8 cellular contexts compared by ENCODE assay signal in genomic region chr3:49093853-49094767, GRCh38. TPM values are rescaled to one million over a fixed set of nuclear protein-coding genes. Genes with fewer than 3 reads are reported as not detected.
DNase-seq lines count a peak whose midpoint lies in the region; ATAC-seq and TF ChIP-seq lines count a peak whose summit lies in the region.

Gene QRICH1 (minus strand): TSS chr3:49094071. CDS start chr3:49077017, 17,054 bp downstream.

- peaks cover 0 to 2% (median 0%) of the 10 kb centered on the region in 8 donors for H3K9me3 Mint-ChIP-seq in CD4-positive, alpha-beta memory T cell

- TF ChIP-seq POLR2A in right lobe of liver (IDR thresholded peaks at IDR 0.05), result peak; percentile 63

- no peaks in the 10 kb centered on the region for H3K27me3 ChIP-seq in CD4-positive, alpha-beta memory T cell (ENCODE audit: insufficient read depth, low read length)
- H3K27me3 ChIP-seq in right lobe of liver, result no peaks in the 10 kb centered on the region

- peak within 1 kb of the TSS; percentile 92 to 96 (median 96) for H3K4me3 Mint-ChIP-seq in CD4-positive, alpha-beta memory T cell

- H3K36me3 ChIP-seq in CD4-positive, alpha-beta memory T cell (ENCODE audit: insufficient read depth, low read length), result peaks cover 19% of the 10 kb centered on the region
- peaks cover 0 to 21% (median 6%) of the 10 kb centered on the region in 4 donors for H3K36me3 ChIP-seq in right lobe of liver

- H3K27ac Mint-ChIP-seq in CD4-positive, alpha-beta memory T cell, result peak within 1 kb of the TSS; percentile 94 to 99 (median 97)

- H3K27me3 Mint-ChIP-seq in CD4-positive, alpha-beta memory T cell, result no peaks in the 10 kb centered on the region

- H3K9me3 ChIP-seq in CD4-positive, alpha-beta memory T cell (ENCODE audit: control insufficient read depth in 1 of 2, low read length in 2 of 2), result no peaks in the 10 kb centered on the region
- no peaks in the 10 kb centered on the region for H3K9me3 ChIP-seq in right lobe of liver

- intact Hi-C loops in CD4-positive, alpha-beta memory T cell (cut with micrococcal nuclease), result loop anchor here (1.0 to 2.0 kb wide), 11 partner anchors 10 to 377 kb away; partner anchors contain the start of genes CCDC71, DAG1, IMPDH2 and IP6K2
- intact Hi-C loops in right lobe of liver (cut with DNase I), result no loop called here

- peak; percentile 41 to 61 (median 48) for TF ChIP-seq CTCF in right lobe of liver (IDR thresholded peaks at IDR 0.05)

- DNase-seq in CD4-positive, alpha-beta memory T cell, result peak; percentile 97 to 99 (median 98)
- DNase-seq in NCI-H82 (lab: John Stamatoyannopoulos, UW) (peak; percentile 98), dermis microvascular lymphatic vessel endothelial cell (ENCODE audit: low read depth in 2 of 2) (peak; percentile 95 to 97), right lobe of liver (peak; percentile 96 to 98 (median 98))
- peak; percentile 96 to 97 for DNase-seq in activated CD4-positive, alpha-beta T cell treated with anti-CD3 and anti-CD28 coated beads, Interleukin-2, amount 50 U/mL, for 48 hours
- peak; percentile 91 to 95 for DNase-seq in stimulated activated CD4-positive, alpha-beta T cell treated with anti-CD3 and anti-CD28 coated beads, Interleukin-4, amount 100 ng/mL, for 4 hours

- POLR2A ChIA-PET in CD4-positive, alpha-beta memory T cell (lab: Charles Lee; ENCODE audit: partially characterized antibody), result interaction anchor here (0.6 to 5.4 kb wide), 47 partner anchors 8 to 1930 kb away, joined by 3 to 122 read pairs (median 5); partner anchors contain the start of genes CCDC71, CELSR3, DAG1 and DALRD3

- peak; percentile 76 for ATAC-seq in GM19438 (IDR thresholded peaks at IDR 0.05; ENCODE audit: low read depth, unreplicated experiment)
- ATAC-seq in HG03575 (IDR thresholded peaks at IDR 0.05; ENCODE audit: extremely low read depth, insufficient number of reproducible peaks, low FRiP score, unreplicated experiment), result peak; percentile 43
- ATAC-seq in right lobe of liver, result peak; percentile 91 to 97 (median 93)

- CTCF ChIA-PET in CD4-positive, alpha-beta memory T cell (lab: Charles Lee; ENCODE audit: partially characterized antibody), result interaction anchor here (0.6 to 4.3 kb wide), 13 partner anchors 10 to 368 kb away, joined by 3 to 38 read pairs (median 8); partner anchors contain the start of genes IMPDH2, KLHDC8B, NDUFAF3 and P4HTM

- under 1% methylated on average over 23 of the region's 65 CpGs for WGBS in right lobe of liver (ENCODE audit: insufficient coverage, low coverage, low lambda C conversion rate, missing lambda C conversion rate)

- H3K4me3 ChIP-seq in CD4-positive, alpha-beta memory T cell (ENCODE audit: low read length in 2 of 2), result peak within 1 kb of the TSS; percentile 84 to 90
- peak within 1 kb of the TSS; percentile 95 to 99 (median 97) for H3K4me3 ChIP-seq in right lobe of liver

- H3K4me1 ChIP-seq in CD4-positive, alpha-beta memory T cell (ENCODE audit: insufficient read depth, low read length), result peaks cover 46% of the 10 kb centered on the region
- H3K4me1 ChIP-seq in right lobe of liver, result peaks cover 0 to 26% (median 13%) of the 10 kb centered on the region in 4 donors

- peaks cover 21 to 49% (median 35%) of the 10 kb centered on the region in 4 donors for H3K4me1 Mint-ChIP-seq in CD4-positive, alpha-beta memory T cell

- H3K36me3 Mint-ChIP-seq in CD4-positive, alpha-beta memory T cell, result peaks cover 10 to 49% of the 10 kb centered on the region in 2 donors

- H3K27ac ChIP-seq in CD4-positive, alpha-beta memory T cell (ENCODE audit: low read depth, low read length), result peak within 1 kb of the TSS; percentile 87
- peak within 1 kb of the TSS; percentile 90 to 94 (median 91) for H3K27ac ChIP-seq in right lobe of liver

RNA-seq across cellular contexts. Expression of gene QRICH1, which starts in this region (rescaled TPM):
- 100 to 1,000 TPM; 172 to 177 TPM for total RNA-seq in CD4-positive, alpha-beta memory T cell
- polyA plus RNA-seq in CD4-positive, alpha-beta memory T cell, result 10 to 100 TPM; 18.6 to 32.0 TPM
- total RNA-seq in dermis microvascular lymphatic vessel endothelial cell (52.0 and 54.0 TPM in 2 replicates), right lobe of liver (10 to 100 TPM; 21.9 to 35.7 (median 31.7) TPM)

Comparison
In these comparisons a context has a peak if more than half of its experiments do, and no peak if none do; other contexts are left out.
1. Peak in every context shown above with its lines: DNase-seq, ATAC-seq, H3K4me3 ChIP-seq and H3K27ac ChIP-seq.
2. ATAC-seq: peak in every context shown above with its lines; median percentile 93 in right lobe of liver; 76 in GM19438; 43 in HG03575.